Comparison of ENCODE assay signal across 10 cellular contexts in genomic region chr4:108135549-108136209, GRCh38. TPM values are rescaled to one million over a fixed set of nuclear protein-coding genes. Genes with fewer than 3 reads are reported as not detected.
A peak's percentile ranks its signal among the peaks of the same experiment; 100 is the strongest.
DNase-seq lines count a peak whose midpoint lies in the region; ATAC-seq, FAIRE-seq and TF ChIP-seq lines count a peak whose summit lies in the region.
"Had no signal": no experiment of that assay in that cellular context is flagged by ENCODE, and none has a peak within 500 bp of the region (broad histone marks: within the 10 kb centered on the region; RNA-seq: fewer than 3 reads in every experiment).

No MANE protein-coding gene starts in this region.

- DNase-seq in CD4-positive, alpha-beta memory T cell, result no peak
- DNase-seq in NCI-H510A treated with DMSO at 0.1 percent for 48 hours (lab: John Stamatoyannopoulos, UW) (peak; percentile 70), endodermal cell (peak; percentile 94), RCC 7860 (ENCODE audit: low spot score) (no peak), hippocampal formation (lab: John Stamatoyannopoulos, UW) (no peak)
- DNase-seq: ovary had no signal

- H3K27ac ChIP-seq in CD4-positive, alpha-beta memory T cell (ENCODE audit: low read depth, low read length), result no peak overlapping the region
- no peak overlapping the region for H3K27ac ChIP-seq in endodermal cell (ENCODE audit: low read depth, low read length)
- H3K27ac ChIP-seq: ovary had no signal

- H3K36me3 ChIP-seq in CD4-positive, alpha-beta memory T cell (ENCODE audit: insufficient read depth, low read length), result peaks cover 5% of the 10 kb centered on the region
- no peaks in the 10 kb centered on the region for H3K36me3 ChIP-seq in endodermal cell (ENCODE audit: control insufficient read depth, insufficient read depth, low read length)
- H3K36me3 ChIP-seq: ovary had no signal

- peak overlapping the region; percentile 37 to 86 (median 75) for H3K27ac Mint-ChIP-seq in CD4-positive, alpha-beta memory T cell
- peak overlapping the region; percentile 28 for H3K27ac Mint-ChIP-seq in endodermal cell

- intact Hi-C loops in CD4-positive, alpha-beta memory T cell (cut with micrococcal nuclease), result no loop called here

- peaks cover 54 to 91% (median 70%) of the 10 kb centered on the region in 4 donors for H3K4me1 Mint-ChIP-seq in CD4-positive, alpha-beta memory T cell
- peaks cover 15% of the 10 kb centered on the region for H3K4me1 Mint-ChIP-seq in endodermal cell

- H3K27me3 Mint-ChIP-seq in CD4-positive, alpha-beta memory T cell, result no peaks in the 10 kb centered on the region
- no peaks in the 10 kb centered on the region for H3K27me3 Mint-ChIP-seq in endodermal cell (ENCODE audit: insufficient read depth)

- POLR2A ChIA-PET in CD4-positive, alpha-beta memory T cell (lab: Charles Lee; ENCODE audit: partially characterized antibody), result interaction anchor here (0.6 to 14.8 kb wide), 3 partner anchors 9 to 31 kb away, joined by 3 to 159 read pairs (median 3); no protein-coding TSS in a partner anchor

- ATAC-seq in GM18907 (IDR thresholded peaks at IDR 0.05; ENCODE audit: unreplicated experiment), result peak; percentile 42
- ATAC-seq in GM18870 (IDR thresholded peaks at IDR 0.05; ENCODE audit: unreplicated experiment), result no peak
- no peak for ATAC-seq in GM21526 (IDR thresholded peaks at IDR 0.05; ENCODE audit: low FRiP score, unreplicated experiment)
- ATAC-seq: activated CD4-positive, CD25-positive, alpha-beta regulatory T cell treated with anti-CD3 and anti-CD28 coated beads, Interleukin-2, amount 50 U/mL, for 24 hours had no signal

- H3K36me3 Mint-ChIP-seq in CD4-positive, alpha-beta memory T cell, result peaks cover 22 to 56% of the 10 kb centered on the region in 2 donors
- H3K36me3 Mint-ChIP-seq in endodermal cell (ENCODE audit: low read depth), result no peaks in the 10 kb centered on the region

- H3K9me3 Mint-ChIP-seq in CD4-positive, alpha-beta memory T cell, result no peaks in the 10 kb centered on the region
- H3K9me3 Mint-ChIP-seq in endodermal cell, result no peaks in the 10 kb centered on the region

- peak overlapping the region in 1 of 2 donors; percentile 13 for H3K4me3 ChIP-seq in CD4-positive, alpha-beta memory T cell (ENCODE audit: low read length in 2 of 2)
- no peak overlapping the region for H3K4me3 ChIP-seq in endodermal cell (ENCODE audit: low read length)
- H3K4me3 ChIP-seq: ovary had no signal

- CTCF ChIA-PET in CD4-positive, alpha-beta memory T cell (lab: Charles Lee; ENCODE audit: partially characterized antibody), result no interaction called here

- H3K4me3 Mint-ChIP-seq in CD4-positive, alpha-beta memory T cell, result peak overlapping the region; percentile 38 to 82 (median 62)
- H3K4me3 Mint-ChIP-seq in endodermal cell, result no peak overlapping the region

- peaks cover 97% of the 10 kb centered on the region for H3K4me1 ChIP-seq in CD4-positive, alpha-beta memory T cell (ENCODE audit: insufficient read depth, low read length)
- no peaks in the 10 kb centered on the region for H3K4me1 ChIP-seq in endodermal cell (ENCODE audit: control insufficient read depth, insufficient read depth, low read length)

- H3K27me3 ChIP-seq in CD4-positive, alpha-beta memory T cell (ENCODE audit: insufficient read depth, low read length), result no peaks in the 10 kb centered on the region
- H3K27me3 ChIP-seq in endodermal cell (ENCODE audit: control insufficient read depth, insufficient read depth, low read length, poor library complexity, severe bottlenecking), result no peaks in the 10 kb centered on the region
- H3K27me3 ChIP-seq: ovary had no signal

- 21% methylated on average over 4 of the region's 4 CpGs; no CpG with 5 or more reads in 1 of the 2 experiments for WGBS in endodermal cell (ENCODE audit: insufficient coverage in 1 of 2, insufficient read length in 1 of 2), 2 experiments

- peak; percentile 27 for TF ChIP-seq CTCF in endodermal cell (conservative IDR thresholded peaks at IDR 0.05)

- FAIRE-seq in RCC 7860 (lab: Jason Lieb, UNC), result no peak

- H3K9ac ChIP-seq in endodermal cell (ENCODE audit: extremely low read depth, low read length, poor library complexity, severe bottlenecking), result no peak overlapping the region

- H3K9me3 ChIP-seq in CD4-positive, alpha-beta memory T cell (ENCODE audit: control insufficient read depth in 1 of 2, low read length in 2 of 2), result no peaks in the 10 kb centered on the region
- H3K9me3 ChIP-seq in endodermal cell (ENCODE audit: control insufficient read depth, low read length), result no peaks in the 10 kb centered on the region
- H3K9me3 ChIP-seq: ovary had no signal

RNA-seq across cellular contexts. Expression of gene LEF1, which starts 33.1 kb away (rescaled TPM):
- 100 to 1,000 TPM; 363 to 382 TPM for total RNA-seq in CD4-positive, alpha-beta memory T cell
- 100 to 1,000 TPM; 307 to 399 TPM for polyA plus RNA-seq in CD4-positive, alpha-beta memory T cell
- 1 to 10 TPM in 1 of 2 donors, under 1 TPM in 1; 0.95 to 1.6 TPM for total RNA-seq in endodermal cell
- polyA plus RNA-seq in endodermal cell (2013, experiment 1 of 2), result 64.3 TPM
- polyA plus RNA-seq in endodermal cell (2013, experiment 2 of 2), result 58.7 TPM

Comparison
In these comparisons a context has a peak if more than half of its experiments do, and no peak if none do; other contexts are left out.
1. DNase-seq: peak in NCI-H510A treated with DMSO at 0.1 percent for 48 hours (single experiment) and endodermal cell (single experiment); none in CD4-positive, alpha-beta memory T cell (0 of 5), RCC 7860 (single experiment) and hippocampal formation (0 of 2).
2. RNA of gene LEF1, which starts 33.1 kb away (total RNA-seq): 363 to 382 TPM in CD4-positive, alpha-beta memory T cell; 0.95 to 1.6 TPM in endodermal cell; every median in the first group is over 100 times any median in the second.